Comparison of ENCODE assay signal across 24 cellular contexts in the genomic region with DNA sequence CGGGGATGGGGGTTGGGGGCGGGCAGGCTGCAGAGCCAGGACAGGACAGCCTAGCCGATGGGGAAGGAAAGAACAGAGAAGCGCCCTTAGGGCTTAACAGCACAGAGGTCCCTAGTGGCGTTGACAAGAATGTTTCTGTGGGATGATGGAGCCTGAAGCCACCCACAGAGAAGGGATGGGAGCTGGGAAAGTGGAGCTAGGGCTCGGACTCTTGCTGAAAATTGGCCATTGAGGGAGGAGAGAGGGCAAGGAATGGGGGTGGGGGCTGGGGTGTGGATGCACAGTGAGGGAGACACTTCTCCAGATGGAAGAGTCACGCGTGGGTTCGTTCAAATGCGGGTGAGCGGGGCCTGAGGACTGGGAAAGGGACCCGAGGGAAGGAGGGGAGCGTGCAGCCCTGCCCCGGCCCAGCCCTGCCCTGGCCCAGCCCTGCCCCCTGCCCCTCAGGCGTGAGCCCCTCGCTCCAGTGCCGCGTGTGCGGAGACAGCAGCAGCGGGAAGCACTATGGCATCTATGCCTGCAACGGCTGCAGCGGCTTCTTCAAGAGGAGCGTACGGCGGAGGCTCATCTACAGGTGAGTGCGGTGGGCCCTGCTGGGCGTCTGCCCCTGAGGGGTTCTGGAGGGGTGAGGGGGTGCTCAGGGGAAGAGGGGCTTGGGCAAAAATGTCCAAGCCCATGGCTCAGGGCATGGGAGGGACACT. TPM values are rescaled to one million over a fixed set of nuclear protein-coding genes. Genes with fewer than 3 reads are reported as not detected.
DNase-seq lines count a peak whose midpoint lies in the region; ATAC-seq and TF ChIP-seq lines count a peak whose summit lies in the region.
"Had no signal": no experiment of that assay in that cellular context is flagged by ENCODE, and none has a peak within 500 bp of the region (broad histone marks: within the 10 kb centered on the region; RNA-seq: fewer than 3 reads in every experiment).

No MANE protein-coding gene starts in this region.

- peak; percentile 24 for DNase-seq in NCI-H82 (lab: John Stamatoyannopoulos, UW)
- DNase-seq in NCI-H82 treated with DMSO at 0.1 percent for 48 hours (lab: John Stamatoyannopoulos, UW; ENCODE audit: unreplicated experiment), result no peak
- peak; percentile 69 for DNase-seq in H7
- peak; percentile 39 for DNase-seq in esophagus muscularis mucosa (ENCODE audit: extremely low spot score)
- DNase-seq in osteoblast (ENCODE audit: insufficient read length, low spot score, missing footprints), result peak; percentile 66
- DNase-seq in breast epithelium (ENCODE audit: low spot score in 2 of 2), result no peak
- no peak for DNase-seq in gastrocnemius medialis
- no peak for DNase-seq in stimulated activated naive CD4-positive, alpha-beta T cell treated with Interleukin-2 at 50 U/mL for 16 hours (lab: John Stamatoyannopoulos, UW)
- DNase-seq: ACHN; CD4-positive, alpha-beta T cell; COR-L47; DMS 273 treated with DMSO at 0.1 percent for 48 hours; DMS79 treated with DMSO at 0.1 percent for 48 hours; H9; MG63; NCI-H187; Peyer's patch had no signal

- no peak overlapping the region for H3K4me3 ChIP-seq in H7 (ENCODE audit: insufficient read depth, low read depth, low read length)
- no peak overlapping the region for H3K4me3 ChIP-seq in esophagus muscularis mucosa
- no peak overlapping the region for H3K4me3 ChIP-seq in osteoblast (ENCODE audit: insufficient read depth, low read length)
- no peak overlapping the region for H3K4me3 ChIP-seq in breast epithelium
- H3K4me3 ChIP-seq in gastrocnemius medialis, result no peak overlapping the region
- H3K4me3 ChIP-seq: BLaER1, K562, MG63, Peyer's patch, SJSA1 had no signal

- TF ChIP-seq POLR2A in esophagus muscularis mucosa (IDR thresholded peaks at IDR 0.05; ENCODE audit: low read depth) (no peak), breast epithelium (IDR thresholded peaks at IDR 0.05) (no peak), gastrocnemius medialis (IDR thresholded peaks at IDR 0.05) (no peak)

- H3K36me3 ChIP-seq in H7 (replicated peaks; ENCODE audit: control insufficient read depth, insufficient read depth, low read length) (no peaks in the 10 kb centered on the region), esophagus muscularis mucosa (no peaks in the 10 kb centered on the region), osteoblast (ENCODE audit: insufficient read depth, low read length) (no peaks in the 10 kb centered on the region), breast epithelium (no peaks in the 10 kb centered on the region), gastrocnemius medialis (no peaks in the 10 kb centered on the region)
- H3K36me3 ChIP-seq: BLaER1, MG63, Peyer's patch, SJSA1 had no signal

- H3K79me2 ChIP-seq in osteoblast (ENCODE audit: insufficient read depth, low read length), result no peaks in the 10 kb centered on the region

- intact Hi-C loops in esophagus muscularis mucosa (cut with DNase I), result no loop called here
- intact Hi-C loops in breast epithelium (cut with DNase I; ENCODE audit: low total_unique reads), result no loop called here
- intact Hi-C loops in gastrocnemius medialis (cut with DNase I; ENCODE audit: low total_unique reads), result no loop called here

- no peak for ATAC-seq in gastrocnemius medialis
- ATAC-seq: HepG2, K562 had no signal

- H3K4me1 ChIP-seq in esophagus muscularis mucosa (peaks cover 0 to 14% (median 4%) of the 10 kb centered on the region in 4 donors), osteoblast (ENCODE audit: insufficient read depth, low read length) (peaks cover 14% of the 10 kb centered on the region), breast epithelium (no peaks in the 10 kb centered on the region), gastrocnemius medialis (peaks cover 0 to 3% of the 10 kb centered on the region in 2 donors)
- H3K4me1 ChIP-seq: Peyer's patch had no signal

- H2AFZ ChIP-seq in osteoblast (ENCODE audit: low read length), result no peak overlapping the region

- no peak overlapping the region for H3K4me2 ChIP-seq in osteoblast (ENCODE audit: insufficient read depth, low read length)
- H3K4me2 ChIP-seq: BLaER1 had no signal

- 85% methylated on average over 12 of the region's 27 CpGs for WGBS in esophagus muscularis mucosa

- H4K20me1 ChIP-seq in osteoblast (ENCODE audit: insufficient read depth, low read length), result no peaks in the 10 kb centered on the region
- H4K20me1 ChIP-seq: BLaER1 had no signal

- H3K27me3 ChIP-seq in H7 (ENCODE audit: control insufficient read depth, insufficient read depth, low read length), result no peaks in the 10 kb centered on the region; the same call in 1 of the 2 replicates
- no peaks in the 10 kb centered on the region for H3K27me3 ChIP-seq in esophagus muscularis mucosa
- peaks cover 6% of the 10 kb centered on the region for H3K27me3 ChIP-seq in osteoblast (ENCODE audit: insufficient read depth, low read length)
- no peaks in the 10 kb centered on the region for H3K27me3 ChIP-seq in breast epithelium
- H3K27me3 ChIP-seq in gastrocnemius medialis, result no peaks in the 10 kb centered on the region
- H3K27me3 ChIP-seq: BLaER1, MG63, Peyer's patch, SJSA1 had no signal

- in situ Hi-C loops in gastrocnemius medialis (cut with MboI; ENCODE audit: low sequenced_read_pairs in 4 of 4), result no loop called here

- TF ChIP-seq EP300 in esophagus muscularis mucosa (IDR thresholded peaks at IDR 0.05), result no peak

- H3K27ac ChIP-seq in esophagus muscularis mucosa (replicated peaks in 1 of 4), result no peak overlapping the region
- H3K27ac ChIP-seq in osteoblast (ENCODE audit: low read depth, low read length), result no peak overlapping the region
- no peak overlapping the region for H3K27ac ChIP-seq in breast epithelium
- H3K27ac ChIP-seq in gastrocnemius medialis, result no peak overlapping the region
- H3K27ac ChIP-seq: 22Rv1, BLaER1, HL-60, Peyer's patch, SJSA1 had no signal

- TF ChIP-seq CTCF in esophagus muscularis mucosa (IDR thresholded peaks at IDR 0.05) (no peak), osteoblast (IDR thresholded peaks at IDR 0.05; ENCODE audit: extremely low read depth, low read depth, low read length) (no peak), breast epithelium (IDR thresholded peaks at IDR 0.05) (no peak), gastrocnemius medialis (IDR thresholded peaks at IDR 0.05 in 4 of 5, conservative IDR thresholded peaks at IDR 0.05 in 1 of 5) (no peak)

- H3K9me3 ChIP-seq in esophagus muscularis mucosa (no peaks in the 10 kb centered on the region), osteoblast (ENCODE audit: low read depth, low read length) (no peaks in the 10 kb centered on the region), breast epithelium (no peaks in the 10 kb centered on the region), gastrocnemius medialis (no peaks in the 10 kb centered on the region)
- H3K9me3 ChIP-seq: BLaER1, MG63, Peyer's patch, SJSA1 had no signal

RNA-seq across cellular contexts. Expression of a gene that starts 0.8 kb away (rescaled TPM):
- total RNA-seq in H7 (2014; rRNA removed; shearing (Covaris generic)), result 0.14 and 0.33 TPM in 2 replicates
- total RNA-seq in esophagus muscularis mucosa, result not detected
- under 0.01 TPM in 2 replicates for total RNA-seq in osteoblast
- total RNA-seq in breast epithelium, result 1 to 10 TPM in 2 of 3 donors, not detected in 1; 1.6 to 2.9 TPM
- not detected for total RNA-seq in gastrocnemius medialis
- total RNA-seq: CD4-positive, alpha-beta T cell; G401; HepG2; K562; SJSA1 had no signal

Comparison
In these comparisons a context has a peak if more than half of its experiments do, and no peak if none do; other contexts are left out.
1. DNase-seq: peak in NCI-H82 (single experiment), H7 (single experiment), esophagus muscularis mucosa (single experiment) and osteoblast (single experiment); none in NCI-H82 treated with DMSO at 0.1 percent for 48 hours (single experiment), breast epithelium (0 of 2), gastrocnemius medialis (0 of 2) and stimulated activated naive CD4-positive, alpha-beta T cell treated with Interleukin-2 at 50 U/mL for 16 hours (single experiment).